In the genomic region with DNA sequence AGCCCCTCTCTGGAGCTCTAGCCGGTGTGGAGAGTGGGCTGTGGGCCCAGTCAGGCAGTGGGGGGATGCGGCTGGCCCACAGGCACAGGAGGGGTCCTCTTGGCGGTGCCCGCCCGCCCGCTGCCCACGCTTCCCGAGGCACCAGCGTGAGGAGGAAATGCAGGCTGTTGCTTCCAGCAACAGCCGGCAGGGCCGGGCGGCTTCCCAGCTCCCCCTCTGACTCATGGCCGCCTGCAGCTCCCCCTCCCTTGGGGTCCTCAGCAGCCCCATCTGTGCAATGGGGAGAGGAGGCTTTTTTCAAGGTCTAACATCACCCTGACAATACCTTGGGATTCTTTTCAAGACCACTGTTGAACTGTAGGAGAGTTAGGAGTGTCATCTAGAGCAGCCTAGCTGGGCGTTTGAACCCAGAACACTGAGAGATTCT, we compare ENCODE assay signal across 8 cellular contexts. TPM values are rescaled to one million over a fixed set of nuclear protein-coding genes. Genes with fewer than 3 reads are reported as not detected.
A peak's percentile ranks its signal among the peaks of the same experiment; 100 is the strongest.
DNase-seq lines count a peak whose midpoint lies in the region; ATAC-seq and TF ChIP-seq lines count a peak whose summit lies in the region.

No MANE protein-coding gene starts in this region.

- H3K9ac ChIP-seq in stomach smooth muscle (ENCODE audit: low read length in 2 of 2): peak overlapping the region; percentile 42 to 54

- intact Hi-C loops in ascending aorta (cut with DNase I): no loop called here

- H3K27ac ChIP-seq in ascending aorta: peak overlapping the region; percentile 96
- H3K27ac ChIP-seq in stomach smooth muscle (ENCODE audit: low read length): peak overlapping the region; percentile 89

- H3K27me3 ChIP-seq in ascending aorta: no peaks in the 10 kb centered on the region
- H3K27me3 ChIP-seq in kidney epithelial cell (ENCODE audit: control insufficient read depth, insufficient read depth, low read length): no peaks in the 10 kb centered on the region
- no peaks in the 10 kb centered on the region for H3K27me3 ChIP-seq in stomach smooth muscle (ENCODE audit: control insufficient read depth in 1 of 2, insufficient read depth in 2 of 2, low read length in 2 of 2)

- DNase-seq in H4 (ENCODE audit: low spot score): peak; percentile 51
- peak in 1 of 2 donors; percentile 81 for DNase-seq in ascending aorta (ENCODE audit: low spot score in 2 of 2)
- no peak for DNase-seq in kidney epithelial cell (ENCODE audit: low read depth)
- no peak for DNase-seq in NOMO-1 treated with dmso at 0.1 percent for 144 hours (lab: John Stamatoyannopoulos, UW; ENCODE audit: unreplicated experiment)
- no peak for DNase-seq in MV-4-11 (lab: John Stamatoyannopoulos, UW)
- DNase-seq in activated naive CD4-positive, alpha-beta T cell treated with Interleukin-2 at 50 U/mL for 16 hours: no peak

- H3K4me1 ChIP-seq in ascending aorta (peaks cover 64 to 81% of the 10 kb centered on the region in 2 donors), stomach smooth muscle (ENCODE audit: control insufficient read depth, insufficient read depth, low read length) (peaks cover 90% of the 10 kb centered on the region)

- H3K9me3 ChIP-seq in ascending aorta (no peaks in the 10 kb centered on the region), stomach smooth muscle (ENCODE audit: control insufficient read depth in 2 of 2, low read length in 2 of 2) (no peaks in the 10 kb centered on the region)

- H3K36me3 ChIP-seq in ascending aorta (no peaks in the 10 kb centered on the region), kidney epithelial cell (ENCODE audit: control insufficient read depth, insufficient read depth, low read length) (peaks cover 2% of the 10 kb centered on the region), stomach smooth muscle (ENCODE audit: control insufficient read depth in 2 of 2, insufficient read depth in 2 of 2, low read length in 2 of 2) (peaks cover 0 to 2% of the 10 kb centered on the region in 2 donors)

- ATAC-seq in HG02885 (IDR thresholded peaks at IDR 0.05; ENCODE audit: poor library complexity, unreplicated experiment): no peak

- TF ChIP-seq CTCF in ascending aorta (IDR thresholded peaks at IDR 0.05) (peak in 2 of 3 experiments; percentile 8 to 45), kidney epithelial cell (IDR thresholded peaks at IDR 0.05; ENCODE audit: insufficient read depth, low read length, poor library complexity, severe bottlenecking) (peak; percentile 2)

- H3K4me3 ChIP-seq in ascending aorta (peak overlapping the region in 1 of 2 donors; percentile 48), kidney epithelial cell (ENCODE audit: low read depth, low read length) (no peak overlapping the region), stomach smooth muscle (ENCODE audit: low read length in 2 of 2) (peak overlapping the region in 1 of 2 donors; percentile 64)

RNA-seq across cellular contexts. Expression of gene CXXC5, which starts 10.4 kb away (rescaled TPM):
- total RNA-seq in H4 (2014; rRNA removed; shearing (Covaris generic)): 46.9 and 55.1 TPM in 2 replicates
- total RNA-seq in ascending aorta (41.9 TPM), kidney epithelial cell (167 and 183 TPM in 2 replicates)
